8 cellular contexts compared by ENCODE assay signal in genomic region chr3:98733055-98733777, GRCh38. TPM values are rescaled to one million over a fixed set of nuclear protein-coding genes. Genes with fewer than 3 reads are reported as not detected.
A peak's percentile ranks its signal among the peaks of the same experiment; 100 is the strongest.
DNase-seq lines count a peak whose midpoint lies in the region; ATAC-seq, FAIRE-seq and TF ChIP-seq lines count a peak whose summit lies in the region.

No MANE protein-coding gene starts in this region.

- peak overlapping the region; percentile 53 for H3K4me3 Mint-ChIP-seq in central memory CD8-positive, alpha-beta T cell

- peak overlapping the region; percentile 98 for H3K4me2 ChIP-seq in smooth muscle cell

- H3K4me1 ChIP-seq in HAP-1 (peaks cover 10% of the 10 kb centered on the region; the same call in 1 of the 2 replicates), kidney (ENCODE audit: control insufficient read depth in 1 of 2, insufficient read depth in 1 of 2, low read depth in 1 of 2, low read length in 2 of 2) (no peaks in the 10 kb centered on the region), smooth muscle cell (ENCODE audit: low read depth) (peaks cover 17% of the 10 kb centered on the region)

- no peak for TF ChIP-seq CTCF in kidney (IDR thresholded peaks at IDR 0.05; ENCODE audit: borderline replicate concordance, extremely low read depth, insufficient read depth)
- no peak for TF ChIP-seq CTCF in smooth muscle cell (IDR thresholded peaks at IDR 0.05; ENCODE audit: borderline replicate concordance, insufficient read depth, poor library complexity, severe bottlenecking)

- no peaks in the 10 kb centered on the region for H3K36me3 ChIP-seq in HAP-1 (replicated peaks)
- no peaks in the 10 kb centered on the region for H3K36me3 ChIP-seq in kidney (ENCODE audit: control insufficient read depth in 1 of 2, insufficient read depth in 2 of 2, low read length in 2 of 2)
- no peaks in the 10 kb centered on the region for H3K36me3 ChIP-seq in smooth muscle cell (ENCODE audit: low read depth)

- H3K36me3 Mint-ChIP-seq in central memory CD8-positive, alpha-beta T cell (ENCODE audit: insufficient read depth) = no peaks in the 10 kb centered on the region

- H3K27me3 Mint-ChIP-seq in central memory CD8-positive, alpha-beta T cell = peaks cover 81% of the 10 kb centered on the region

- H3K27ac Mint-ChIP-seq in central memory CD8-positive, alpha-beta T cell (ENCODE audit: low read depth) = no peak overlapping the region

- H3K27me3 ChIP-seq in HAP-1 (ENCODE audit: low read depth) = no peaks in the 10 kb centered on the region
- H3K27me3 ChIP-seq in smooth muscle cell (ENCODE audit: low read depth) = no peaks in the 10 kb centered on the region

- in situ Hi-C loops in HAP-1 (cut with MboI; ENCODE audit: low sequenced_read_pairs) = no loop called here

- peak overlapping the region; percentile 67 for H2AFZ ChIP-seq in smooth muscle cell (ENCODE audit: low read depth)

- intact Hi-C loops in kidney (cut with DNase I) = no loop called here

- H3K9me3 Mint-ChIP-seq in central memory CD8-positive, alpha-beta T cell = no peaks in the 10 kb centered on the region

- peak; percentile 17 for DNase-seq in NCI-H1694 (lab: John Stamatoyannopoulos, UW)
- no peak for DNase-seq in NCI-H1694 treated with DMSO at 0.1 percent for 48 hours (lab: John Stamatoyannopoulos, UW)
- peak in 1 of 2 experiments; percentile 64 for DNase-seq in HAP-1 (ENCODE audit: low spot score in 2 of 2)
- peak; percentile 51 for DNase-seq in NCI-H524 treated with DMSO at 0.1 percent for 48 hours (lab: John Stamatoyannopoulos, UW)
- DNase-seq in central memory CD8-positive, alpha-beta T cell (ENCODE audit: low spot score in 2 of 2) = no peak
- DNase-seq in kidney = peak; percentile 78
- no peak for DNase-seq in smooth muscle cell (lab: John Stamatoyannopoulos, UW; ENCODE audit: unreplicated experiment)
- no peak for DNase-seq in NCI-H2107 treated with DMSO at 0.1 percent for 48 hours (lab: John Stamatoyannopoulos, UW; ENCODE audit: unreplicated experiment)

- H3K4me3 ChIP-seq in HAP-1 = peak overlapping the region; percentile 69
- H3K4me3 ChIP-seq in kidney (ENCODE audit: low read length in 2 of 2) = peak overlapping the region; percentile 89 to 95
- peak overlapping the region; percentile 88 for H3K4me3 ChIP-seq in smooth muscle cell

- peaks cover 3% of the 10 kb centered on the region for H4K20me1 ChIP-seq in smooth muscle cell (ENCODE audit: low read depth)

- H3K9me3 ChIP-seq in HAP-1 (no peaks in the 10 kb centered on the region), kidney (ENCODE audit: control insufficient read depth in 1 of 2, low read length in 2 of 2) (no peaks in the 10 kb centered on the region), smooth muscle cell (replicated peaks; ENCODE audit: low read depth) (no peaks in the 10 kb centered on the region)

- H3K9ac ChIP-seq in kidney (ENCODE audit: low read length in 2 of 2) (peak overlapping the region; percentile 88 to 89), smooth muscle cell (ENCODE audit: low read depth) (peak overlapping the region; percentile 87)

- under 1% methylated on average over 43 of the region's 43 CpGs for WGBS in smooth muscle cell (ENCODE audit: low lambda C conversion rate)

- H3K4me1 Mint-ChIP-seq in central memory CD8-positive, alpha-beta T cell = peaks cover 6% of the 10 kb centered on the region

- H3F3A ChIP-seq in smooth muscle cell (ENCODE audit: low read depth) = peaks cover 9% of the 10 kb centered on the region

- H3K79me2 ChIP-seq in smooth muscle cell (ENCODE audit: low read depth) = peaks cover 64% of the 10 kb centered on the region

- no peak for FAIRE-seq in kidney (lab: Jason Lieb, UNC)

- H3K27ac ChIP-seq in kidney (ENCODE audit: low read depth in 2 of 2, low read length in 2 of 2) (peak overlapping the region; percentile 66 to 89), smooth muscle cell (ENCODE audit: low read depth) (peak overlapping the region; percentile 83)

- peak; percentile 29 for ATAC-seq in central memory CD8-positive, alpha-beta T cell (replicated peaks; ENCODE audit: extremely low read depth, poor library complexity, severe bottlenecking)

RNA-seq across cellular contexts. Expression of gene ST3GAL6, which starts 29.9 kb away (rescaled TPM):
- 10.7 TPM for total RNA-seq in kidney
- 20.8 TPM for polyA plus RNA-seq in kidney (ENCODE audit: insufficient read depth, low read depth, low replicate concordance)
- 29.4 and 40.7 TPM in 2 replicates for total RNA-seq in smooth muscle cell
- polyA plus RNA-seq in smooth muscle cell = 19.4 and 24.7 TPM in 2 replicates

Comparison
In these comparisons a context has a peak if more than half of its experiments do, and no peak if none do; other contexts are left out.
1. DNase-seq: peak in NCI-H1694 (single experiment), NCI-H524 treated with DMSO at 0.1 percent for 48 hours (single experiment) and kidney (single experiment); none in NCI-H1694 treated with DMSO at 0.1 percent for 48 hours (single experiment), central memory CD8-positive, alpha-beta T cell (0 of 2), smooth muscle cell (single experiment) and NCI-H2107 treated with DMSO at 0.1 percent for 48 hours (single experiment).
2. Peak in every context shown above with its lines, with median percentiles within 50 percentile points of each other: H3K4me3 ChIP-seq.